ENCODE assay signal across 8 cellular contexts in genomic region chr1:92831762-92832536, GRCh38. TPM values are rescaled to one million over a fixed set of nuclear protein-coding genes. Genes with fewer than 3 reads are reported as not detected.
DNase-seq lines count a peak whose midpoint lies in the region; ATAC-seq and TF ChIP-seq lines count a peak whose summit lies in the region.

Gene RPL5 (plus strand): TSS chr1:92832040. CDS start chr1:92832115, 75 bp downstream.

- H3K27ac Mint-ChIP-seq in CD14-positive monocyte: peak within 1 kb of the TSS; percentile 97 to 99 (median 99)
- H3K27ac Mint-ChIP-seq in activated CD4-positive, alpha-beta T cell treated with anti-CD3 and anti-CD28 coated beads, Interleukin-2, amount 10 ng/mL, durations not matched to agents 24 days and 14 days: peak within 1 kb of the TSS; percentile 98

- ATAC-seq in GM19328 (IDR thresholded peaks at IDR 0.05; ENCODE audit: unreplicated experiment) (peak; percentile 98), HG03520 (IDR thresholded peaks at IDR 0.05; ENCODE audit: unreplicated experiment) (peak; percentile 89)

- DNase-seq in CD14-positive monocyte (ENCODE audit: low spot score) (peak; percentile 97), NCI-H526 treated with DMSO at 0.1 percent for 48 hours (lab: John Stamatoyannopoulos, UW) (peak; percentile 92), cortex of kidney (lab: John Stamatoyannopoulos, UW) (peak; percentile 36), left kidney (ENCODE audit: low read depth, low spot score) (peak; percentile 99)
- DNase-seq in activated CD4-positive, alpha-beta T cell treated with anti-CD3 and anti-CD28 coated beads, Interleukin-2, amount 10 ng/mL, durations not matched to agents 24 days and 14 days: peak; percentile 99
- DNase-seq in stimulated activated CD4-positive, alpha-beta T cell treated with anti-CD3 and anti-CD28 coated beads, Interleukin-2, amount 100 ng/mL, for 24 hours: peak; percentile 97 to 98

- peaks cover 28 to 31% of the 10 kb centered on the region in 2 donors for H3K36me3 Mint-ChIP-seq in CD14-positive monocyte
- peaks cover 52% of the 10 kb centered on the region for H3K36me3 Mint-ChIP-seq in activated CD4-positive, alpha-beta T cell treated with anti-CD3 and anti-CD28 coated beads, Interleukin-2, amount 10 ng/mL, durations not matched to agents 24 days and 14 days (ENCODE audit: low read depth)

- intact Hi-C loops in CD14-positive monocyte (cut with micrococcal nuclease): no loop called here
- intact Hi-C loops in activated CD4-positive, alpha-beta T cell treated with anti-CD3 and anti-CD28 coated beads, Interleukin-2, amount 10 ng/mL, durations not matched to agents 24 days and 14 days (cut with micrococcal nuclease): loop anchor here (1.0 to 5.0 kb wide), 7 partner anchors 247 to 1810 kb away; partner anchors contain the start of genes CCDC18, DR1, GCLM and GLMN

- H3K27me3 Mint-ChIP-seq in CD14-positive monocyte (ENCODE audit: low read depth in 3 of 3): peaks cover 0 to 3% (median 0%) of the 10 kb centered on the region in 3 donors
- peaks cover 2% of the 10 kb centered on the region for H3K27me3 Mint-ChIP-seq in activated CD4-positive, alpha-beta T cell treated with anti-CD3 and anti-CD28 coated beads, Interleukin-2, amount 10 ng/mL, durations not matched to agents 24 days and 14 days

- H3K4me1 Mint-ChIP-seq in CD14-positive monocyte: peaks cover 28% of the 10 kb centered on the region
- H3K4me1 Mint-ChIP-seq in activated CD4-positive, alpha-beta T cell treated with anti-CD3 and anti-CD28 coated beads, Interleukin-2, amount 10 ng/mL, durations not matched to agents 24 days and 14 days: peaks cover 43% of the 10 kb centered on the region

- TF ChIP-seq CTCF in CD14-positive monocyte (IDR thresholded peaks at IDR 0.05): peak; percentile 94

- H3K9me3 Mint-ChIP-seq in CD14-positive monocyte: no peaks in the 10 kb centered on the region
- no peaks in the 10 kb centered on the region for H3K9me3 Mint-ChIP-seq in activated CD4-positive, alpha-beta T cell treated with anti-CD3 and anti-CD28 coated beads, Interleukin-2, amount 10 ng/mL, durations not matched to agents 24 days and 14 days

- peak within 1 kb of the TSS; percentile 98 for H3K4me3 Mint-ChIP-seq in CD14-positive monocyte
- peak within 1 kb of the TSS; percentile 99 for H3K4me3 Mint-ChIP-seq in activated CD4-positive, alpha-beta T cell treated with anti-CD3 and anti-CD28 coated beads, Interleukin-2, amount 10 ng/mL, durations not matched to agents 24 days and 14 days

RNA-seq across cellular contexts. Expression of gene RPL5, which starts in this region (rescaled TPM):
- 100 to 1,000 TPM; 921 to 953 TPM for polyA plus RNA-seq in CD14-positive monocyte
- total RNA-seq in activated CD4-positive, alpha-beta T cell treated with anti-CD3 and anti-CD28 coated beads, Interleukin-2, amount 10 ng/mL, durations not matched to agents 24 days and 14 days: 1,231 and 1,282 TPM in 2 replicates

Comparison
In these comparisons a context has a peak if more than half of its experiments do, and no peak if none do; other contexts are left out.
1. Peak in every context shown above with its lines: DNase-seq and ATAC-seq.
2. DNase-seq: peak in every context shown above with its lines; median percentile 99 in activated CD4-positive, alpha-beta T cell treated with anti-CD3 and anti-CD28 coated beads, Interleukin-2, amount 10 ng/mL, durations not matched to agents 24 days and 14 days; 99 in left kidney; 98 in stimulated activated CD4-positive, alpha-beta T cell treated with anti-CD3 and anti-CD28 coated beads, Interleukin-2, amount 100 ng/mL, for 24 hours; 97 in CD14-positive monocyte; 92 in NCI-H526 treated with DMSO at 0.1 percent for 48 hours; 36 in cortex of kidney.